Comparison of ENCODE assay signal across 9 cellular contexts in the genomic region with DNA sequence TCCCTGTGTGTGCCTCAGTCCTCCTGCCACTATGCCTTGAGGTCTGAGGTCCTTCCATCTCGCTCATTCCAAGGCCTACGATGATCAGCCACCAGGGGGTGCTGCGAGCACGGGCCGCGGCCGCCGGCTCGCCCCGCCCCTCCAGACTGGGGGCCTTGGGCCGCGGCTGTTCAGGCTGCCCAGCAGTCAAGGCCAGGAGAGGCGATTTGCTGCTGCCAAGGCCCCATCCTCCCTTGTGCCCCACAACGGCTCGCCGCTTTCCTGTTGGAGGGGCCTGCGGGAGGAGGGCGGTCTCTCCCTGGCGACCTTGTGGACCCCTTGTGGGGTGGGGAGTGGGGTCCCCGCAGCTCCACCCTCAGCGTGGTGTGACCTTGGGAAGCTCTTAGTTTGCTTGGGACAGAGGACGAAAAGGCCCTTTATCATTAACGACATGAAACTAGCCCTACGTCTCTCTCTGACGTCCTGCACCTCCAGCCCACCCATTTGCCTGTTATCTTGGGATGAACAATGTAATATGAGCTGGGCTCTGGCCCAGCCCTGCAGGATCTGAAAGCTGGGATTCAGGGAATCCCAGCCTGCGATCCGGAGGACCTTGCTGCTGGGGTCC. TPM values are rescaled to one million over a fixed set of nuclear protein-coding genes. Genes with fewer than 3 reads are reported as not detected.
DNase-seq lines count a peak whose midpoint lies in the region; ATAC-seq and TF ChIP-seq lines count a peak whose summit lies in the region.
"Had no signal": no experiment of that assay in that cellular context is flagged by ENCODE, and none has a peak within 500 bp of the region (broad histone marks: within the 10 kb centered on the region; RNA-seq: fewer than 3 reads in every experiment).

No MANE protein-coding gene starts in this region.

- H3K36me3 ChIP-seq in gastroesophageal sphincter (peaks cover 0 to 40% of the 10 kb centered on the region in 2 donors), neutrophil (no peaks in the 10 kb centered on the region), stomach (peaks cover 0 to 39% (median 34%) of the 10 kb centered on the region in 4 donors)

- H3K27ac ChIP-seq in gastroesophageal sphincter (peak overlapping the region in 2 of 4 donors; percentile 38 to 71), neutrophil (no peak overlapping the region), stomach (peak overlapping the region in 1 of 5 donors; percentile 53)

- in situ Hi-C loops in G401 (cut with HindIII; ENCODE audit: low sequenced_read_pairs) (loop anchor here (5.0 kb wide), 1 partner anchor 46 kb away; no protein-coding TSS in a partner anchor), KBM-7 (cut with MboI; ENCODE audit: low pct_unique_long_range_greater_than_20kb, low sequenced_read_pairs) (no loop called here)

- TF ChIP-seq EP300 in gastroesophageal sphincter (IDR thresholded peaks at IDR 0.05) = no peak
- TF ChIP-seq EP300 in stomach (IDR thresholded peaks at IDR 0.05) = no peak

- ATAC-seq in gastroesophageal sphincter (peak; percentile 91), HG03457 (IDR thresholded peaks at IDR 0.05; ENCODE audit: unreplicated experiment) (no peak)

- no CpG with 5 or more reads among the region's 27 CpGs for WGBS in gastroesophageal sphincter (ENCODE audit: low coverage in 1 of 2), 2 donors
- 1 to 4% (median 2%) methylated on average over 15 to 27 of the region's 27 CpGs for WGBS in stomach, 5 donors

- H3K4me3 ChIP-seq in gastroesophageal sphincter = peak overlapping the region in 1 of 2 donors; percentile 47
- peak overlapping the region; percentile 23 to 59 for H3K4me3 ChIP-seq in neutrophil (ENCODE audit: low read depth in 1 of 2, low read length in 1 of 2)
- H3K4me3 ChIP-seq in stomach = peak overlapping the region; percentile 23 to 54 (median 44)

- H3K27me3 ChIP-seq in gastroesophageal sphincter = peaks cover 46% of the 10 kb centered on the region
- peaks cover 47% of the 10 kb centered on the region for H3K27me3 ChIP-seq in neutrophil
- peaks cover 2 to 51% (median 29%) of the 10 kb centered on the region in 3 donors for H3K27me3 ChIP-seq in stomach

- peak in 3 of 4 experiments; percentile 98 for TF ChIP-seq CTCF in gastroesophageal sphincter (IDR thresholded peaks at IDR 0.05)
- peak; percentile 84 for TF ChIP-seq CTCF in neutrophil (IDR thresholded peaks at IDR 0.05)
- TF ChIP-seq CTCF in stomach (IDR thresholded peaks at IDR 0.05) = peak in 5 of 7 experiments; percentile 88 to 95 (median 94)

- TF ChIP-seq POLR2A in gastroesophageal sphincter (IDR thresholded peaks at IDR 0.05) (no peak), stomach (IDR thresholded peaks at IDR 0.05) (no peak)

- intact Hi-C loops in stomach (cut with DNase I; ENCODE audit: low total_unique reads) = loop anchor here (5.0 to 10.0 kb wide), 2 partner anchors 44 to 147 kb away; no protein-coding TSS in a partner anchor

- H3K4me1 ChIP-seq in gastroesophageal sphincter (peaks cover 0 to 23% (median 15%) of the 10 kb centered on the region in 3 donors), neutrophil (ENCODE audit: control insufficient read depth in 1 of 2, insufficient read depth in 1 of 2, low read depth in 1 of 2, low read length in 1 of 2) (peaks cover 17% of the 10 kb centered on the region in 2 experiments), stomach (peaks cover 15 to 24% (median 20%) of the 10 kb centered on the region in 4 donors)

- no peaks in the 10 kb centered on the region for H3K9me3 ChIP-seq in gastroesophageal sphincter
- no peaks in the 10 kb centered on the region for H3K9me3 ChIP-seq in neutrophil
- H3K9me3 ChIP-seq in stomach = no peaks in the 10 kb centered on the region

- DNase-seq in G401 (ENCODE audit: low spot score) (peak; percentile 86), KBM-7 (peak; percentile 81), SHP77 (lab: John Stamatoyannopoulos, UW) (peak; percentile 61 to 63), activated gamma-delta T cell treated with Interleukin-2 at 50 U/mL for 16 hours (peak; percentile 82), stomach (peak; percentile 89)

RNA-seq across cellular contexts. Expression of a gene that starts 5.4 kb away (rescaled TPM):
- not detected in 2 replicates for total RNA-seq in G401 (2014; rRNA removed; shearing (Covaris generic))
- total RNA-seq in gastroesophageal sphincter (not detected), stomach (not detected)
- not detected for polyA plus RNA-seq in stomach
- total RNA-seq: subcutaneous adipose tissue had no signal

RNA-seq across cellular contexts. Expression of a gene that starts 10.1 kb away (rescaled TPM):
- total RNA-seq in G401 (2014; rRNA removed; shearing (Covaris generic)) = 35.6 and 44.6 TPM in 2 replicates
- total RNA-seq in gastroesophageal sphincter (10 to 100 TPM in 3 of 4 donors, 1 to 10 TPM in 1; 8.0 to 21.0 (median 15.7) TPM), stomach (100 to 1,000 TPM in 2 of 5 donors, 10 to 100 TPM in 1, under 1 TPM in 1, not detected in 1; 0.45 to 158 (median 60.4) TPM)
- 10 to 100 TPM; 18.2 to 27.2 (median 23.4) TPM for polyA plus RNA-seq in stomach

RNA-seq across cellular contexts. Expression of a gene that starts 26.3 kb away (rescaled TPM):
- 41.7 and 46.3 TPM in 2 replicates for total RNA-seq in G401 (2014; rRNA removed; shearing (Covaris generic))
- total RNA-seq in gastroesophageal sphincter (10 to 100 TPM; 21.3 to 66.6 (median 40.9) TPM), stomach (100 to 1,000 TPM in 1 of 5 donors, 10 to 100 TPM in 3, 1 to 10 TPM in 1; 6.8 to 210 (median 18.3) TPM)
- 10 to 100 TPM; 12.5 to 19.0 (median 14.8) TPM for polyA plus RNA-seq in stomach

RNA-seq across cellular contexts. Expression of a gene that starts 31.4 kb away (rescaled TPM):
- total RNA-seq in G401 (2014; rRNA removed; shearing (Covaris generic)) = 595 and 685 TPM in 2 replicates
- total RNA-seq in gastroesophageal sphincter (100 to 1,000 TPM; 336 to 538 (median 412) TPM), stomach (100 to 1,000 TPM; 271 to 452 (median 385) TPM)
- 100 to 1,000 TPM; 254 to 657 (median 378) TPM for polyA plus RNA-seq in stomach
